In genomic region chr10:30694492-30695228, GRCh38 we compare ENCODE assay signal across 1 cellular context.
TF ChIP-seq lines count a peak whose summit lies in the region.

No MANE protein-coding gene starts in this region.

TF ChIP-seq in IMR-90, 13 proteins besides CTCF, POLR2A, EP300 and RAD21:
- TF ChIP-seq RCOR1 (IDR thresholded peaks at IDR 0.05; ENCODE audit: insufficient replicate concordance, low read length) (no peak), CEBPB (IDR thresholded peaks at IDR 0.05; ENCODE audit: low read depth, low read length) (0 out of 2 replicates have a peak, but pooled peaks have one; percentile 1)
